In genomic region chr14:68942281-68943035, GRCh38 we compare ENCODE assay signal across 10 cellular contexts. TPM values are rescaled to one million over a fixed set of nuclear protein-coding genes. Genes with fewer than 3 reads are reported as not detected.
DNase-seq lines count a peak whose midpoint lies in the region; ATAC-seq and TF ChIP-seq lines count a peak whose summit lies in the region.
"Had no signal": no experiment of that assay in that cellular context is flagged by ENCODE, and none has a peak within 500 bp of the region (broad histone marks: within the 10 kb centered on the region; RNA-seq: fewer than 3 reads in every experiment).

No MANE protein-coding gene starts in this region.

- H3K4me1 Mint-ChIP-seq in CD8-positive, alpha-beta T cell (ENCODE audit: low read depth), result peaks cover 90% of the 10 kb centered on the region
- peaks cover 92% of the 10 kb centered on the region for H3K4me1 Mint-ChIP-seq in dendritic cell treated with granulocyte-macrophage colony-stimulating factor and Interleukin-4, amounts not matched to agents 40 ng/mL and 50 ng/mL, for 4 days (ENCODE audit: low read depth)

- H3K9ac ChIP-seq in trophoblast cell (ENCODE audit: low read length), result no peak overlapping the region

- DNase-seq in CD8-positive, alpha-beta T cell, result no peak
- DNase-seq in PC-9 (peak; percentile 55 to 79), trophoblast cell (peak; percentile 84 to 93), NCI-H2107 treated with DMSO at 0.1 percent for 48 hours (lab: John Stamatoyannopoulos, UW; ENCODE audit: unreplicated experiment) (no peak), RKO (ENCODE audit: low spot score) (no peak), T-helper 9 cell (no peak)
- DNase-seq: DMS79 treated with DMSO at 0.1 percent for 48 hours, NCI-H510A treated with DMSO at 0.1 percent for 48 hours had no signal

- no peak overlapping the region for H2AFZ ChIP-seq in PC-9
- no peak overlapping the region for H2AFZ ChIP-seq in trophoblast cell (ENCODE audit: insufficient read depth, low read length, poor library complexity)

- no peak for TF ChIP-seq CTCF in CD8-positive, alpha-beta T cell (IDR thresholded peaks at IDR 0.05)
- no peak for TF ChIP-seq CTCF in PC-9 (conservative IDR thresholded peaks at IDR 0.05)

- peaks cover 31% of the 10 kb centered on the region for H3K36me3 Mint-ChIP-seq in CD8-positive, alpha-beta T cell
- H3K36me3 Mint-ChIP-seq in dendritic cell treated with granulocyte-macrophage colony-stimulating factor and Interleukin-4, amounts not matched to agents 40 ng/mL and 50 ng/mL, for 4 days (ENCODE audit: low read depth), result peaks cover 9% of the 10 kb centered on the region

- BruUV-seq in PC-9 (replicated peaks; lab: Mats Ljungman, UMichigan), result TSS peak; percentile 21

- no peak overlapping the region for H2AK5ac ChIP-seq in trophoblast cell (ENCODE audit: low read length)

- no peak overlapping the region for H3K4me3 ChIP-seq in CD8-positive, alpha-beta T cell (ENCODE audit: low read depth, low read length)
- H3K4me3 ChIP-seq in PC-9 (no peak overlapping the region), trophoblast cell (ENCODE audit: low read depth, low read length) (no peak overlapping the region)

- no peaks in the 10 kb centered on the region for H3K9me3 ChIP-seq in CD8-positive, alpha-beta T cell (ENCODE audit: low read length)
- H3K9me3 ChIP-seq in PC-9 (ENCODE audit: insufficient read depth, low read depth), result no peaks in the 10 kb centered on the region
- no peaks in the 10 kb centered on the region for H3K9me3 ChIP-seq in trophoblast cell (ENCODE audit: insufficient read depth, low read depth, low read length)

- no peak overlapping the region for H2BK12ac ChIP-seq in trophoblast cell (ENCODE audit: low read length)

- no peak overlapping the region for H2BK5ac ChIP-seq in trophoblast cell (ENCODE audit: low read depth, low read length, poor library complexity)

- peak overlapping the region; percentile 25 for H4K91ac ChIP-seq in trophoblast cell (ENCODE audit: low read depth, low read length)

- H3K79me1 ChIP-seq in trophoblast cell (ENCODE audit: low read length), result peaks cover 34% of the 10 kb centered on the region

- H4K12ac ChIP-seq in trophoblast cell (ENCODE audit: low read depth, low read length), result no peak overlapping the region

- no CpG with 5 or more reads among the region's 14 CpGs for WGBS in trophoblast cell (ENCODE audit: extremely low coverage, insufficient coverage, insufficient read length)

- no peaks in the 10 kb centered on the region for H3K36me3 ChIP-seq in CD8-positive, alpha-beta T cell (ENCODE audit: insufficient read depth, low read length)
- H3K36me3 ChIP-seq in PC-9 (ENCODE audit: low read depth) (peaks cover 11% of the 10 kb centered on the region; the same call in 1 of the 2 replicates), trophoblast cell (ENCODE audit: control insufficient read depth in 1 of 2, insufficient read depth in 2 of 2, low read length in 2 of 2) (peaks cover 8 to 30% of the 10 kb centered on the region in 2 experiments)

- POLR2A ChIA-PET in CD8-positive, alpha-beta T cell (lab: Charles Lee), result interaction anchor here (1.3 kb wide), 1 partner anchor 34 kb away, joined by 4 read pairs; no protein-coding TSS in a partner anchor
- POLR2A ChIA-PET in PC-9 (lab: Charles Lee; ENCODE audit: unreplicated experiment), result interaction anchor here (0.5 to 1.5 kb wide), 15 partner anchors 8 to 732 kb away, joined by 3 to 44 read pairs (median 5); no protein-coding TSS in a partner anchor

- no peak overlapping the region for H3K18ac ChIP-seq in trophoblast cell (ENCODE audit: low read length)

- peak overlapping the region; percentile 29 for H3K4ac ChIP-seq in trophoblast cell (ENCODE audit: low read depth, low read length)

- H3K4me1 ChIP-seq in CD8-positive, alpha-beta T cell (ENCODE audit: insufficient read depth, low read length), result peaks cover 98% of the 10 kb centered on the region
- H3K4me1 ChIP-seq in PC-9 (replicated peaks; ENCODE audit: insufficient read depth), result peaks cover 92% of the 10 kb centered on the region
- peaks cover 77 to 82% of the 10 kb centered on the region in 2 experiments for H3K4me1 ChIP-seq in trophoblast cell (ENCODE audit: control insufficient read depth in 1 of 2, insufficient read depth in 2 of 2, low read length in 2 of 2)

- CTCF ChIA-PET in CD8-positive, alpha-beta T cell (lab: Charles Lee), result interaction anchor here (0.8 kb wide), 1 partner anchor 31 kb away, joined by 4 read pairs; no protein-coding TSS in a partner anchor
- CTCF ChIA-PET in PC-9 (lab: Charles Lee), result interaction anchor here (0.6 to 1.5 kb wide), 7 partner anchors 12 to 165 kb away, joined by 3 to 7 read pairs (median 3); no protein-coding TSS in a partner anchor

- H2BK120ac ChIP-seq in trophoblast cell (ENCODE audit: insufficient read depth, low read length, poor library complexity), result peak overlapping the region; percentile 21

- peaks cover 75% of the 10 kb centered on the region for H3F3A ChIP-seq in PC-9 (ENCODE audit: insufficient read depth, low read depth)

- H3K4me2 ChIP-seq in PC-9 (peak overlapping the region; percentile 49), trophoblast cell (ENCODE audit: low read length) (no peak overlapping the region)

- H3K79me2 ChIP-seq in PC-9 (ENCODE audit: low read depth) (peaks cover 98% of the 10 kb centered on the region), trophoblast cell (ENCODE audit: control insufficient read depth, insufficient read depth, low read length, poor library complexity) (peaks cover 55% of the 10 kb centered on the region)

- peak overlapping the region; percentile 80 for H3K27ac Mint-ChIP-seq in CD8-positive, alpha-beta T cell
- H3K27ac Mint-ChIP-seq in dendritic cell treated with granulocyte-macrophage colony-stimulating factor and Interleukin-4, amounts not matched to agents 40 ng/mL and 50 ng/mL, for 4 days, result peak overlapping the region; percentile 72

- peak overlapping the region; percentile 14 for H3K14ac ChIP-seq in trophoblast cell (ENCODE audit: low read length)

- H4K8ac ChIP-seq in trophoblast cell (ENCODE audit: low read depth, low read length), result no peak overlapping the region

- H3K27me3 Mint-ChIP-seq in CD8-positive, alpha-beta T cell (ENCODE audit: low read depth), result no peaks in the 10 kb centered on the region
- H3K27me3 Mint-ChIP-seq in dendritic cell treated with granulocyte-macrophage colony-stimulating factor and Interleukin-4, amounts not matched to agents 40 ng/mL and 50 ng/mL, for 4 days, result no peaks in the 10 kb centered on the region

- no peaks in the 10 kb centered on the region for H3K9me3 Mint-ChIP-seq in CD8-positive, alpha-beta T cell
- no peaks in the 10 kb centered on the region for H3K9me3 Mint-ChIP-seq in dendritic cell treated with granulocyte-macrophage colony-stimulating factor and Interleukin-4, amounts not matched to agents 40 ng/mL and 50 ng/mL, for 4 days

- intact Hi-C loops in CD8-positive, alpha-beta T cell (cut with DNase I, micrococcal nuclease), result no loop called here
- intact Hi-C loops in PC-9 (cut with micrococcal nuclease; ENCODE audit: unreplicated experiment), result loop anchor here (1.0 kb wide), 5 partner anchors 9 to 137 kb away; no protein-coding TSS in a partner anchor
- intact Hi-C loops in dendritic cell treated with granulocyte-macrophage colony-stimulating factor and Interleukin-4, amounts not matched to agents 40 ng/mL and 50 ng/mL, for 4 days (cut with micrococcal nuclease), result loop anchor here (2.0 kb wide), 1 partner anchor 30 kb away; no protein-coding TSS in a partner anchor

- no peak for ATAC-seq in CD8-positive, alpha-beta T cell
- ATAC-seq in HG02852 (IDR thresholded peaks at IDR 0.05; ENCODE audit: unreplicated experiment), result no peak

- no peaks in the 10 kb centered on the region for H3K27me3 ChIP-seq in CD8-positive, alpha-beta T cell (ENCODE audit: insufficient read depth, low read length)
- no peaks in the 10 kb centered on the region for H3K27me3 ChIP-seq in PC-9 (ENCODE audit: insufficient read depth, low read depth)
- H3K27me3 ChIP-seq in trophoblast cell (ENCODE audit: insufficient read depth, low read length), result no peaks in the 10 kb centered on the region

- peaks cover 80% of the 10 kb centered on the region for H4K20me1 ChIP-seq in PC-9 (ENCODE audit: insufficient read depth)

- H3K4me3 Mint-ChIP-seq in CD8-positive, alpha-beta T cell, result no peak overlapping the region
- H3K4me3 Mint-ChIP-seq in dendritic cell treated with granulocyte-macrophage colony-stimulating factor and Interleukin-4, amounts not matched to agents 40 ng/mL and 50 ng/mL, for 4 days, result no peak overlapping the region

- no peak overlapping the region for H3K27ac ChIP-seq in CD8-positive, alpha-beta T cell (ENCODE audit: low read depth, low read length)
- peak overlapping the region; percentile 69 for H3K27ac ChIP-seq in PC-9
- peak overlapping the region; percentile 42 for H3K27ac ChIP-seq in trophoblast cell (ENCODE audit: low read depth, low read length)

- H3K9me2 ChIP-seq in PC-9 (ENCODE audit: insufficient read depth), result no peaks in the 10 kb centered on the region

- no peak overlapping the region for H3K23ac ChIP-seq in trophoblast cell (ENCODE audit: low read length)

RNA-seq across cellular contexts. Expression of gene ACTN1, which starts 36.6 kb away (rescaled TPM):
- total RNA-seq in CD8-positive, alpha-beta T cell, result 100 to 1,000 TPM; 153 to 161 TPM
- 314 and 323 TPM in 2 replicates for total RNA-seq in PC-9 (2021)
- polyA plus RNA-seq in trophoblast cell (2013), result 427 and 440 TPM in 2 replicates

Comparison
In these comparisons a context has a peak if more than half of its experiments do, and no peak if none do; other contexts are left out.
1. DNase-seq: peak in PC-9 (2 of 2) and trophoblast cell (2 of 2); none in CD8-positive, alpha-beta T cell (0 of 7), NCI-H2107 treated with DMSO at 0.1 percent for 48 hours (single experiment), RKO (single experiment) and T-helper 9 cell (single experiment).
2. intact Hi-C loops: an anchor here in PC-9 (1.0 kb wide) and dendritic cell treated with granulocyte-macrophage colony-stimulating factor and Interleukin-4, amounts not matched to agents 40 ng/mL and 50 ng/mL, for 4 days (2.0 kb wide); none called in CD8-positive, alpha-beta T cell.